In the genomic region with DNA sequence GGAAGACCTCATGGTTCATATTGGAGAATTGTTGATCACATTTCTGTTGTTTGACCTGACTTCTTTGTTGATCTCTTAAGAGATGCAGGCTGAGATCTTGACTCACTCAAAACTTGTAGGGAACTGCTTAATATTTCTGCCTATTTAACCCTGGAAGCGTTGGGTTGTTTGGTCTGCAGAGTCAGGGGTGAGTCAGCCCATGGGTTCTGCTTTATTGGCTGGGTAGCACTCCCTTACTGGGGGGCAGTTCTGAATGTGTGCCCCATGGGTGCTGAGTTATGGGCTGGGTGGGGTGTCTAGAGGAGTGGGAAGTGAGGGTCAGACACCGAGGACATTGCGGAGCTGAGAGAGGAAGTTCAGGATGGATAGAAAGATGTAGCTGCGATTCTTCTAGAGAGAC, we compare ENCODE assay signal across 10 cellular contexts.
A peak's percentile ranks its signal among the peaks of the same experiment; 100 is the strongest.
DNase-seq lines count a peak whose midpoint lies in the region; ATAC-seq and TF ChIP-seq lines count a peak whose summit lies in the region.
"Had no signal": no experiment of that assay in that cellular context is flagged by ENCODE, and none has a peak within 500 bp of the region (broad histone marks: within the 10 kb centered on the region; RNA-seq: fewer than 3 reads in every experiment).

No MANE protein-coding gene starts in this region.

- no peaks in the 10 kb centered on the region for H3K27me3 ChIP-seq in foreskin keratinocyte

- peak; percentile 62 for DNase-seq in Caki2 (ENCODE audit: low read depth)
- peak; percentile 12 for DNase-seq in RWPE1 (ENCODE audit: low spot score)
- peak; percentile 33 to 78 for DNase-seq in foreskin keratinocyte
- no peak for DNase-seq in sciatic nerve (ENCODE audit: low spot score)
- no peak for DNase-seq in GF-D8 (lab: John Stamatoyannopoulos, UW)
- no peak for DNase-seq in Kasumi-1 (lab: John Stamatoyannopoulos, UW)
- DNase-seq: left colon; stimulated activated CD4-positive, alpha-beta T cell treated with anti-CD3 and anti-CD28 coated beads, Interleukin-15, amount 100 ng/mL, for 24 hours had no signal

- in situ Hi-C loops in Caki2 (cut with HindIII; ENCODE audit: low pct_unique_long_range_greater_than_20kb, low sequenced_read_pairs) = no loop called here

- ATAC-seq in foreskin keratinocyte = peak; percentile 96
- ATAC-seq in sciatic nerve = peak; percentile 6
- no peak for ATAC-seq in HG02798 (IDR thresholded peaks at IDR 0.05; ENCODE audit: poor library complexity, unreplicated experiment)
- ATAC-seq in GM18861 (IDR thresholded peaks at IDR 0.05; ENCODE audit: unreplicated experiment) = no peak
- ATAC-seq: left colon had no signal

- intact Hi-C loops in sciatic nerve (cut with DNase I) = no loop called here

- POLR2A ChIA-PET in RWPE1 (lab: Yijun Ruan, JAX; ENCODE audit: low non-redundant PET) = no interaction called here

- CTCF ChIA-PET in RWPE1 (lab: Yijun Ruan, JAX) = no interaction called here

- no peak overlapping the region for H3K27ac ChIP-seq in RWPE1
- no peak overlapping the region for H3K27ac ChIP-seq in foreskin keratinocyte

- peaks cover 15% of the 10 kb centered on the region for H3K4me1 ChIP-seq in foreskin keratinocyte

- TF ChIP-seq CTCF in RWPE1 (conservative IDR thresholded peaks at IDR 0.05; ENCODE audit: low read depth) = no peak
- TF ChIP-seq CTCF in foreskin keratinocyte (conservative IDR thresholded peaks at IDR 0.05) = no peak

Comparison
In these comparisons a context has a peak if more than half of its experiments do, and no peak if none do; other contexts are left out.
1. DNase-seq: peak in Caki2 (single experiment), RWPE1 (single experiment) and foreskin keratinocyte (2 of 2); none in sciatic nerve (single experiment), GF-D8 (single experiment) and Kasumi-1 (0 of 2).
2. ATAC-seq: peak in foreskin keratinocyte (single experiment) and sciatic nerve (single experiment); none in HG02798 (single experiment) and GM18861 (single experiment).